ENCODE assay signal across 21 cellular contexts in genomic region chr11:41446107-41446506, GRCh38. TPM values are rescaled to one million over a fixed set of nuclear protein-coding genes. Genes with fewer than 3 reads are reported as not detected.
DNase-seq lines count a peak whose midpoint lies in the region; ATAC-seq and TF ChIP-seq lines count a peak whose summit lies in the region.
"Had no signal": no experiment of that assay in that cellular context is flagged by ENCODE, and none has a peak within 500 bp of the region (broad histone marks: within the 10 kb centered on the region; RNA-seq: fewer than 3 reads in every experiment).

No MANE protein-coding gene starts in this region.

- no peaks in the 10 kb centered on the region for H3K27me3 ChIP-seq in PC-3 (ENCODE audit: low read length)
- no peaks in the 10 kb centered on the region for H3K27me3 ChIP-seq in foreskin keratinocyte
- H3K27me3 ChIP-seq: BLaER1 treated with 17β-estradiol and CSF1 and Interleukin-3, amounts not matched to agents 10 nM and 100 nM had no signal

- no peak overlapping the region for H3K9ac ChIP-seq in PC-3 (ENCODE audit: low read length)
- H3K9ac ChIP-seq: BLaER1 treated with 17β-estradiol and CSF1 and Interleukin-3, amounts not matched to agents 10 nM and 100 nM; KMS-11 had no signal

- H3F3A ChIP-seq in PC-3 (ENCODE audit: low read length, unreplicated experiment), result no peaks in the 10 kb centered on the region

- BruUV-seq in PC-3 (replicated peaks; lab: Mats Ljungman, UMichigan), result no TSS peak

- no peak overlapping the region for H2AFZ ChIP-seq in PC-3 (ENCODE audit: low read length)

- peaks cover 8% of the 10 kb centered on the region for H3K9me3 Mint-ChIP-seq in activated CD4-positive, alpha-beta T cell treated with anti-CD3 and anti-CD28 coated beads for 36 hours (ENCODE audit: low read depth)
- peaks cover 1 to 53% (median 18%) of the 10 kb centered on the region in 6 donors for H3K9me3 Mint-ChIP-seq in immature natural killer cell

- H3K4me2 ChIP-seq in PC-3 (ENCODE audit: low read length), result no peak overlapping the region
- H3K4me2 ChIP-seq: BLaER1 treated with 17β-estradiol and CSF1 and Interleukin-3, amounts not matched to agents 10 nM and 100 nM; KMS-11 had no signal

- no peaks in the 10 kb centered on the region for H3K27me3 Mint-ChIP-seq in activated CD4-positive, alpha-beta T cell treated with anti-CD3 and anti-CD28 coated beads for 36 hours
- peaks cover 0 to under 1% (median 0%) of the 10 kb centered on the region in 3 donors for H3K27me3 Mint-ChIP-seq in immature natural killer cell (ENCODE audit: low read depth in 3 of 3)
- H3K27me3 Mint-ChIP-seq: CD4-positive, alpha-beta memory T cell had no signal

- DNase-seq in PC-3 (peak; percentile 27), foreskin keratinocyte (peak; percentile 16 to 62), renal cortical epithelial cell (ENCODE audit: low read depth) (peak; percentile 87), immature natural killer cell (no peak)
- no peak for DNase-seq in activated CD4-positive, alpha-beta T cell treated with anti-CD3 and anti-CD28 coated beads for 36 hours
- DNase-seq: Caco-2; CD4-positive, alpha-beta memory T cell; DND-41; IMR-90; NCI-H1694 treated with DMSO at 0.1 percent for 48 hours; NCI-H446 treated with DMSO at 0.1 percent for 48 hours; NCI-H526 treated with DMSO at 0.1 percent for 48 hours had no signal

- H3K27ac ChIP-seq in PC-3 (ENCODE audit: low read length), result no peak overlapping the region
- H3K27ac ChIP-seq in foreskin keratinocyte, result no peak overlapping the region
- H3K27ac ChIP-seq: BLaER1 treated with 17β-estradiol and CSF1 and Interleukin-3, amounts not matched to agents 10 nM and 100 nM; KMS-11; SJSA1 had no signal

- no peak overlapping the region for H3K27ac Mint-ChIP-seq in activated CD4-positive, alpha-beta T cell treated with anti-CD3 and anti-CD28 coated beads for 36 hours
- no peak overlapping the region for H3K27ac Mint-ChIP-seq in immature natural killer cell
- H3K27ac Mint-ChIP-seq: CD4-positive, alpha-beta memory T cell had no signal

- H3K79me2 ChIP-seq in PC-3 (ENCODE audit: low read length), result no peaks in the 10 kb centered on the region

- POLR2A ChIA-PET in PC-3 (lab: Charles Lee; ENCODE audit: unreplicated experiment), result no interaction called here
- POLR2A ChIA-PET in activated CD4-positive, alpha-beta T cell treated with anti-CD3 and anti-CD28 coated beads for 36 hours (lab: Charles Lee), result no interaction called here

- no peak overlapping the region for H3K4me3 Mint-ChIP-seq in activated CD4-positive, alpha-beta T cell treated with anti-CD3 and anti-CD28 coated beads for 36 hours
- H3K4me3 Mint-ChIP-seq in immature natural killer cell, result no peak overlapping the region
- H3K4me3 Mint-ChIP-seq: CD4-positive, alpha-beta memory T cell had no signal

- intact Hi-C loops in PC-3 (cut with micrococcal nuclease), result no loop called here
- intact Hi-C loops in activated CD4-positive, alpha-beta T cell treated with anti-CD3 and anti-CD28 coated beads for 36 hours (cut with DNase I, micrococcal nuclease), result no loop called here

- H3K4me1 ChIP-seq in PC-3 (ENCODE audit: insufficient read depth, low read length) (no peaks in the 10 kb centered on the region), foreskin keratinocyte (no peaks in the 10 kb centered on the region)
- H3K4me1 ChIP-seq: Caco-2, SJSA1 had no signal

- no peaks in the 10 kb centered on the region for H4K20me1 ChIP-seq in PC-3 (ENCODE audit: low read length)
- H4K20me1 ChIP-seq: BLaER1 treated with 17β-estradiol and CSF1 and Interleukin-3, amounts not matched to agents 10 nM and 100 nM had no signal

- TF ChIP-seq CTCF in PC-3 (conservative IDR thresholded peaks at IDR 0.05; ENCODE audit: low read depth, low read length) (no peak), foreskin keratinocyte (conservative IDR thresholded peaks at IDR 0.05) (no peak)

- peak; percentile 41 for ATAC-seq in HG03175 (IDR thresholded peaks at IDR 0.05; ENCODE audit: unreplicated experiment)
- no peak for ATAC-seq in PC-3
- ATAC-seq in foreskin keratinocyte, result peak; percentile 86
- ATAC-seq in GM18520 (IDR thresholded peaks at IDR 0.05; ENCODE audit: unreplicated experiment), result no peak
- no peak for ATAC-seq in activated CD4-positive, alpha-beta T cell treated with anti-CD3 and anti-CD28 coated beads for 36 hours
- ATAC-seq: GM12878, HCT116, Right ventricle myocardium inferior had no signal

- H3K36me3 ChIP-seq in PC-3 (ENCODE audit: low read depth, low read length), result no peaks in the 10 kb centered on the region
- H3K36me3 ChIP-seq: BLaER1 treated with 17β-estradiol and CSF1 and Interleukin-3, amounts not matched to agents 10 nM and 100 nM; SJSA1 had no signal

- no peaks in the 10 kb centered on the region for H3K4me1 Mint-ChIP-seq in activated CD4-positive, alpha-beta T cell treated with anti-CD3 and anti-CD28 coated beads for 36 hours
- no peaks in the 10 kb centered on the region for H3K4me1 Mint-ChIP-seq in immature natural killer cell
- H3K4me1 Mint-ChIP-seq: CD4-positive, alpha-beta memory T cell had no signal

- no peaks in the 10 kb centered on the region for H3K36me3 Mint-ChIP-seq in activated CD4-positive, alpha-beta T cell treated with anti-CD3 and anti-CD28 coated beads for 36 hours (ENCODE audit: low read depth)
- H3K36me3 Mint-ChIP-seq in immature natural killer cell, result no peaks in the 10 kb centered on the region
- H3K36me3 Mint-ChIP-seq: CD4-positive, alpha-beta memory T cell had no signal

- H3K9me3 ChIP-seq in PC-3 (ENCODE audit: low read length), result no peaks in the 10 kb centered on the region
- H3K9me3 ChIP-seq: BLaER1 treated with 17β-estradiol and CSF1 and Interleukin-3, amounts not matched to agents 10 nM and 100 nM; Caco-2; SJSA1 had no signal

- no peak overlapping the region for H3K4me3 ChIP-seq in PC-3 (ENCODE audit: low read length)
- H3K4me3 ChIP-seq: BLaER1 treated with 17β-estradiol and CSF1 and Interleukin-3, amounts not matched to agents 10 nM and 100 nM; GM12878; SJSA1 had no signal

- no peaks in the 10 kb centered on the region for H3K9me2 ChIP-seq in PC-3 (replicated peaks; ENCODE audit: low read length)

- CTCF ChIA-PET in PC-3 (lab: Charles Lee), result no interaction called here
- CTCF ChIA-PET in activated CD4-positive, alpha-beta T cell treated with anti-CD3 and anti-CD28 coated beads for 36 hours (lab: Charles Lee), result no interaction called here

RNA-seq across cellular contexts. Expression of gene LRRC4C, which starts 13.3 kb away (rescaled TPM):
- total RNA-seq in PC-3 (2014; rRNA removed), result not detected in 2 replicates
- not detected in 2 replicates for total RNA-seq in foreskin keratinocyte
- polyA plus RNA-seq in foreskin keratinocyte, result not detected in 2 replicates
- 0.69 and 0.89 TPM in 2 replicates for total RNA-seq in renal cortical epithelial cell
- total RNA-seq in activated CD4-positive, alpha-beta T cell treated with anti-CD3 and anti-CD28 coated beads for 36 hours, result not detected
- polyA plus RNA-seq in immature natural killer cell, result not detected
- total RNA-seq: Caco-2; CD4-positive, alpha-beta memory T cell; GM12878; OCI-LY7; SJSA1 had no signal
- polyA plus RNA-seq: CD4-positive, alpha-beta memory T cell had no signal

Comparison
In these comparisons a context has a peak if more than half of its experiments do, and no peak if none do; other contexts are left out.
1. ATAC-seq: peak in HG03175 (single experiment) and foreskin keratinocyte (single experiment); none in PC-3 (single experiment), GM18520 (single experiment) and activated CD4-positive, alpha-beta T cell treated with anti-CD3 and anti-CD28 coated beads for 36 hours (single experiment).
2. DNase-seq: peak in PC-3 (single experiment), foreskin keratinocyte (2 of 2) and renal cortical epithelial cell (single experiment); none in activated CD4-positive, alpha-beta T cell treated with anti-CD3 and anti-CD28 coated beads for 36 hours (single experiment) and immature natural killer cell (0 of 3).